In genomic region chr4:5905714-5906113, GRCh38 we compare ENCODE assay signal across 25 cellular contexts. TPM values are rescaled to one million over a fixed set of nuclear protein-coding genes. Genes with fewer than 3 reads are reported as not detected.
"Had no signal": no experiment of that assay in that cellular context is flagged by ENCODE, and none has a peak within 500 bp of the region (broad histone marks: within the 10 kb centered on the region; RNA-seq: fewer than 3 reads in every experiment).

No MANE protein-coding gene starts in this region.

- H3K36me3 Mint-ChIP-seq: activated naive CD4-positive, alpha-beta T cell treated with anti-CD3 and anti-CD28 coated beads, Interleukin-2, amount 50 U/mL, for 72 hours had no signal

- H3K27ac Mint-ChIP-seq: activated CD8-positive, alpha-beta T cell treated with anti-CD3 and anti-CD28 coated beads for 36 hours; activated naive CD4-positive, alpha-beta T cell treated with anti-CD3 and anti-CD28 coated beads, Interleukin-2, amount 50 U/mL, for 72 hours; activated T-cell treated with anti-CD3 and anti-CD28 coated beads, Interleukin-2, amount 50 U/mL, for 72 hours; dendritic cell treated with granulocyte-macrophage colony-stimulating factor and Interleukin-4, amounts not matched to agents 40 ng/mL and 50 ng/mL, for 4 days; immature natural killer cell; naive thymus-derived CD4-positive, alpha-beta T cell had no signal

- H3K4me3 Mint-ChIP-seq: activated CD8-positive, alpha-beta T cell treated with anti-CD3 and anti-CD28 coated beads for 36 hours; activated T-cell treated with anti-CD3 and anti-CD28 coated beads, Interleukin-2, amount 50 U/mL, for 72 hours; central memory CD8-positive, alpha-beta T cell; dendritic cell treated with granulocyte-macrophage colony-stimulating factor and Interleukin-4, amounts not matched to agents 40 ng/mL and 50 ng/mL, for 4 days; immature natural killer cell; naive thymus-derived CD4-positive, alpha-beta T cell; neural crest cell had no signal

- H3K27me3 ChIP-seq: foreskin keratinocyte had no signal

- H3K4me1 Mint-ChIP-seq: central memory CD8-positive, alpha-beta T cell; immature natural killer cell; naive thymus-derived CD4-positive, alpha-beta T cell; neural crest cell had no signal

- H3K9me3 ChIP-seq: suprapubic skin had no signal

- ATAC-seq: activated CD8-positive, alpha-beta T cell treated with anti-CD3 and anti-CD28 coated beads for 36 hours; activated naive CD4-positive, alpha-beta T cell treated with anti-CD3 and anti-CD28 coated beads, Interleukin-2, amount 50 U/mL, for 72 hours; activated T-cell treated with anti-CD3 and anti-CD28 coated beads, Interleukin-2, amount 50 U/mL, for 72 hours; foreskin keratinocyte; heart left ventricle; left colon; naive thymus-derived CD4-positive, alpha-beta T cell; right cardiac atrium had no signal

- H3K4me3 ChIP-seq: esophagus muscularis mucosa, heart left ventricle, suprapubic skin, tibial artery had no signal

- H3K9me3 Mint-ChIP-seq: dendritic cell treated with granulocyte-macrophage colony-stimulating factor and Interleukin-4, amounts not matched to agents 40 ng/mL and 50 ng/mL, for 4 days had no signal

- DNase-seq: activated CD4-positive, alpha-beta T cell treated with anti-CD3 and anti-CD28 coated beads, Interleukin-2, amount 50 U/mL, for 1 hour; activated CD8-positive, alpha-beta T cell treated with anti-CD3 and anti-CD28 coated beads for 36 hours; activated naive CD4-positive, alpha-beta T cell; activated T-cell treated with anti-CD3 and anti-CD28 coated beads, Interleukin-2, amount 50 U/mL, for 72 hours; foreskin keratinocyte; heart left ventricle; hypothalamus; immature natural killer cell; kidney; left colon; midbrain; naive thymus-derived CD4-positive, alpha-beta T cell; right cardiac atrium; stimulated activated CD4-positive, alpha-beta T cell treated with anti-CD3 and anti-CD28 coated beads, Interleukin-15, amount 100 ng/mL, for 24 hours; stimulated activated CD4-positive, alpha-beta T cell treated with anti-CD3 and anti-CD28 coated beads, Interleukin-2, amount 100 ng/mL, for 24 hours; stimulated activated naive CD4-positive, alpha-beta T cell; T-helper 9 cell; tibial artery had no signal

- H3K4me1 ChIP-seq: esophagus muscularis mucosa, foreskin keratinocyte, heart left ventricle, suprapubic skin, tibial artery had no signal

- H3K36me3 ChIP-seq: esophagus muscularis mucosa, heart left ventricle, suprapubic skin, tibial artery had no signal

- H3K27ac ChIP-seq: esophagus muscularis mucosa, foreskin keratinocyte, heart left ventricle, suprapubic skin, tibial artery had no signal

RNA-seq across cellular contexts. Expression of gene CRMP1, which starts 12.8 kb away (rescaled TPM):
- total RNA-seq: activated CD8-positive, alpha-beta T cell treated with anti-CD3 and anti-CD28 coated beads for 36 hours; activated naive CD4-positive, alpha-beta T cell treated with anti-CD3 and anti-CD28 coated beads, Interleukin-2, amount 50 U/mL, for 72 hours; activated T-cell treated with anti-CD3 and anti-CD28 coated beads, Interleukin-2, amount 50 U/mL, for 72 hours; bronchial epithelial cell; foreskin keratinocyte had no signal
- polyA plus RNA-seq: foreskin keratinocyte; immature natural killer cell; naive thymus-derived CD4-positive, alpha-beta T cell had no signal
